29 cellular contexts compared by ENCODE assay signal in genomic region chr10:51087114-51087513, GRCh38.
"Had no signal": no experiment of that assay in that cellular context is flagged by ENCODE, and none has a peak within 500 bp of the region (broad histone marks: within the 10 kb centered on the region; RNA-seq: fewer than 3 reads in every experiment).

No MANE protein-coding gene starts in this region.

- H3K27ac Mint-ChIP-seq: dendritic cell treated with granulocyte-macrophage colony-stimulating factor and Interleukin-4, amounts not matched to agents 40 ng/mL and 50 ng/mL, for 4 days; effector memory CD8-positive, alpha-beta T cell; endodermal cell had no signal

- H3K9me3 ChIP-seq: colonic mucosa, esophagus muscularis mucosa, esophagus squamous epithelium, gastrocnemius medialis, gastroesophageal sphincter, heart left ventricle, heart right ventricle had no signal

- H3K27me3 ChIP-seq: colonic mucosa, esophagus muscularis mucosa, esophagus squamous epithelium, foreskin keratinocyte, gastrocnemius medialis, gastroesophageal sphincter, heart left ventricle, heart right ventricle had no signal

- H3K36me3 ChIP-seq: colonic mucosa, esophagus muscularis mucosa, esophagus squamous epithelium, gastrocnemius medialis, gastroesophageal sphincter, heart left ventricle, heart right ventricle had no signal

- DNase-seq: colonic mucosa; cortex of kidney; dermis blood vessel endothelial cell; dorsolateral prefrontal cortex; effector CD4-positive, alpha-beta T cell; effector CD8-positive, alpha-beta T cell; effector memory CD4-positive, alpha-beta T cell; effector memory CD8-positive, alpha-beta T cell; endodermal cell; erythroblast; esophagus squamous epithelium; foreskin fibroblast; foreskin keratinocyte; foreskin melanocyte; gastrocnemius medialis; glutamatergic neuron; head of caudate nucleus; heart left ventricle; heart right ventricle had no signal

- H3K27ac ChIP-seq: colonic mucosa, coronary artery, dorsolateral prefrontal cortex, epithelial cell of prostate, esophagus muscularis mucosa, esophagus squamous epithelium, foreskin keratinocyte, gastrocnemius medialis, gastroesophageal sphincter, heart left ventricle, heart right ventricle had no signal

- H3K9me3 Mint-ChIP-seq: dendritic cell treated with granulocyte-macrophage colony-stimulating factor and Interleukin-4, amounts not matched to agents 40 ng/mL and 50 ng/mL, for 4 days; effector memory CD8-positive, alpha-beta T cell; endodermal cell had no signal

- ATAC-seq: effector memory CD8-positive, alpha-beta T cell; esophagus mucosa; foreskin keratinocyte; gastrocnemius medialis; gastroesophageal sphincter; heart left ventricle; heart right ventricle had no signal

- H3K27me3 Mint-ChIP-seq: dendritic cell treated with granulocyte-macrophage colony-stimulating factor and Interleukin-4, amounts not matched to agents 40 ng/mL and 50 ng/mL, for 4 days; effector memory CD8-positive, alpha-beta T cell had no signal

- FAIRE-seq: colon, endometrium, endothelial cell of umbilical vein, frontal cortex had no signal

- H3K4me3 ChIP-seq: colonic mucosa, coronary artery, dorsolateral prefrontal cortex, esophagus muscularis mucosa, esophagus squamous epithelium, gastrocnemius medialis, gastroesophageal sphincter, heart left ventricle, heart right ventricle had no signal

- H3K4me3 Mint-ChIP-seq: dendritic cell treated with granulocyte-macrophage colony-stimulating factor and Interleukin-4, amounts not matched to agents 40 ng/mL and 50 ng/mL, for 4 days; effector memory CD8-positive, alpha-beta T cell; endodermal cell had no signal

- H3K4me1 ChIP-seq: colonic mucosa, foreskin keratinocyte had no signal
